In genomic region chr2:236105955-236106607, GRCh38 we compare ENCODE assay signal across 1 cellular context.
A peak's percentile ranks its signal among the peaks of the same experiment; 100 is the strongest.
TF ChIP-seq lines count a peak whose summit lies in the region.

No MANE protein-coding gene starts in this region.

TF ChIP-seq in HepG2, 621 proteins besides CTCF, POLR2A, EP300 and RAD21 (continued from another document and continues in another):
- TF ChIP-seq POLR2G (IDR thresholded peaks at IDR 0.05; ENCODE audit: low read depth, low read length) (no peak), ZNF577 (CRISPR knock-in tag; IDR thresholded peaks at IDR 0.05; ENCODE audit: borderline replicate concordance, low read depth) (no peak), GATA4 (IDR thresholded peaks at IDR 0.05; ENCODE audit: borderline replicate concordance, low read depth) (no peak), KDM2A (CRISPR knock-in tag; IDR thresholded peaks at IDR 0.05; ENCODE audit: borderline replicate concordance, low read depth) (peak; percentile 51; the same call in 1 of the 2 replicates), CSRNP2 (CRISPR knock-in tag; conservative IDR thresholded peaks at IDR 0.05; ENCODE audit: low read depth) (no peak), ZBTB14 (CRISPR knock-in tag; IDR thresholded peaks at IDR 0.05) (no peak), DNMT3B (CRISPR knock-in tag; conservative IDR thresholded peaks at IDR 0.05) (no peak), RBAK (CRISPR knock-in tag; IDR thresholded peaks at IDR 0.05) (0 out of 2 replicates have a peak, but pooled peaks have one; percentile 14), ZFP37 (CRISPR knock-in tag; IDR thresholded peaks at IDR 0.05; ENCODE audit: borderline replicate concordance) (0 out of 2 replicates have a peak, but pooled peaks have one; percentile 54), ZFP36 (IDR thresholded peaks at IDR 0.05; ENCODE audit: borderline replicate concordance, low read depth, low read length, partially characterized antibody) (no peak), ZBTB34 (CRISPR knock-in tag; IDR thresholded peaks at IDR 0.05) (0 out of 2 replicates have a peak, but pooled peaks have one; percentile 14), NR3C1 (CRISPR knock-in tag; IDR thresholded peaks at IDR 0.05) (no peak), RFXAP (CRISPR knock-in tag; IDR thresholded peaks at IDR 0.05; ENCODE audit: borderline replicate concordance) (peak; percentile 56; the same call in 1 of the 2 replicates), ATF7-NPFF (CRISPR knock-in tag; IDR thresholded peaks at IDR 0.05; ENCODE audit: low read depth) (no peak), SAP130 (CRISPR knock-in tag; IDR thresholded peaks at IDR 0.05; ENCODE audit: low read depth) (peak; percentile 50; the same call in 1 of the 2 replicates), RFXANK (CRISPR knock-in tag; IDR thresholded peaks at IDR 0.05) (no peak), ZNF766 (CRISPR knock-in tag; IDR thresholded peaks at IDR 0.05; ENCODE audit: borderline replicate concordance) (0 out of 2 replicates have a peak, but pooled peaks have one; percentile 55), MTA3 (CRISPR knock-in tag; IDR thresholded peaks at IDR 0.05) (no peak), SALL1 (CRISPR knock-in tag; IDR thresholded peaks at IDR 0.05) (peak; percentile 82), NR1H2 (CRISPR knock-in tag; IDR thresholded peaks at IDR 0.05; ENCODE audit: borderline replicate concordance, low read depth) (no peak), ATRX (CRISPR knock-in tag; IDR thresholded peaks at IDR 0.05; ENCODE audit: borderline replicate concordance) (no peak), ZFP82 (CRISPR knock-in tag; IDR thresholded peaks at IDR 0.05; ENCODE audit: borderline replicate concordance) (no peak), IKZF5 (CRISPR knock-in tag; IDR thresholded peaks at IDR 0.05) (peak; percentile 62; the same call in 1 of the 2 replicates), ZNF747 (CRISPR knock-in tag; IDR thresholded peaks at IDR 0.05; ENCODE audit: borderline replicate concordance) (no peak), FOXO4 (CRISPR knock-in tag; conservative IDR thresholded peaks at IDR 0.05) (no peak), SCMH1 (CRISPR knock-in tag; IDR thresholded peaks at IDR 0.05; ENCODE audit: borderline replicate concordance) (no peak)
- TF ChIP-seq, protein P1, sequence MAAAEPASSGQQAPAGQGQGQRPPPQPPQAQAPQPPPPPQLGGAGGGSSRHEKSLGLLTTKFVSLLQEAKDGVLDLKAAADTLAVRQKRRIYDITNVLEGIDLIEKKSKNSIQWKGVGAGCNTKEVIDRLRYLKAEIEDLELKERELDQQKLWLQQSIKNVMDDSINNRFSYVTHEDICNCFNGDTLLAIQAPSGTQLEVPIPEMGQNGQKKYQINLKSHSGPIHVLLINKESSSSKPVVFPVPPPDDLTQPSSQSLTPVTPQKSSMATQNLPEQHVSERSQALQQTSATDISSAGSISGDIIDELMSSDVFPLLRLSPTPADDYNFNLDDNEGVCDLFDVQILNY (CRISPR knock-in tag; conservative IDR thresholded peaks at IDR 0.05) = no peak
- TF ChIP-seq, protein P2, sequence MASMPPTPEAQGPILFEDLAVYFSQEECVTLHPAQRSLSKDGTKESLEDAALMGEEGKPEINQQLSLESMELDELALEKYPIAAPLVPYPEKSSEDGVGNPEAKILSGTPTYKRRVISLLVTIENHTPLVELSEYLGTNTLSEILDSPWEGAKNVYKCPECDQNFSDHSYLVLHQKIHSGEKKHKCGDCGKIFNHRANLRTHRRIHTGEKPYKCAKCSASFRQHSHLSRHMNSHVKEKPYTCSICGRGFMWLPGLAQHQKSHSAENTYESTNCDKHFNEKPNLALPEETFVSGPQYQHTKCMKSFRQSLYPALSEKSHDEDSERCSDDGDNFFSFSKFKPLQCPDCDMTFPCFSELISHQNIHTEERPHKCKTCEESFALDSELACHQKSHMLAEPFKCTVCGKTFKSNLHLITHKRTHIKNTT (CRISPR knock-in tag; IDR thresholded peaks at IDR 0.05) = no peak
- TF ChIP-seq, protein P3, sequence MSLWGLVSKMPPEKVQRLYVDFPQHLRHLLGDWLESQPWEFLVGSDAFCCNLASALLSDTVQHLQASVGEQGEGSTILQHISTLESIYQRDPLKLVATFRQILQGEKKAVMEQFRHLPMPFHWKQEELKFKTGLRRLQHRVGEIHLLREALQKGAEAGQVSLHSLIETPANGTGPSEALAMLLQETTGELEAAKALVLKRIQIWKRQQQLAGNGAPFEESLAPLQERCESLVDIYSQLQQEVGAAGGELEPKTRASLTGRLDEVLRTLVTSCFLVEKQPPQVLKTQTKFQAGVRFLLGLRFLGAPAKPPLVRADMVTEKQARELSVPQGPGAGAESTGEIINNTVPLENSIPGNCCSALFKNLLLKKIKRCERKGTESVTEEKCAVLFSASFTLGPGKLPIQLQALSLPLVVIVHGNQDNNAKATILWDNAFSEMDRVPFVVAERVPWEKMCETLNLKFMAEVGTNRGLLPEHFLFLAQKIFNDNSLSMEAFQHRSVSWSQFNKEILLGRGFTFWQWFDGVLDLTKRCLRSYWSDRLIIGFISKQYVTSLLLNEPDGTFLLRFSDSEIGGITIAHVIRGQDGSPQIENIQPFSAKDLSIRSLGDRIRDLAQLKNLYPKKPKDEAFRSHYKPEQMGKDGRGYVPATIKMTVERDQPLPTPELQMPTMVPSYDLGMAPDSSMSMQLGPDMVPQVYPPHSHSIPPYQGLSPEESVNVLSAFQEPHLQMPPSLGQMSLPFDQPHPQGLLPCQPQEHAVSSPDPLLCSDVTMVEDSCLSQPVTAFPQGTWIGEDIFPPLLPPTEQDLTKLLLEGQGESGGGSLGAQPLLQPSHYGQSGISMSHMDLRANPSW (CRISPR knock-in tag; IDR thresholded peaks at IDR 0.05; ENCODE audit: borderline replicate concordance) = no peak
- TF ChIP-seq, protein P4, sequence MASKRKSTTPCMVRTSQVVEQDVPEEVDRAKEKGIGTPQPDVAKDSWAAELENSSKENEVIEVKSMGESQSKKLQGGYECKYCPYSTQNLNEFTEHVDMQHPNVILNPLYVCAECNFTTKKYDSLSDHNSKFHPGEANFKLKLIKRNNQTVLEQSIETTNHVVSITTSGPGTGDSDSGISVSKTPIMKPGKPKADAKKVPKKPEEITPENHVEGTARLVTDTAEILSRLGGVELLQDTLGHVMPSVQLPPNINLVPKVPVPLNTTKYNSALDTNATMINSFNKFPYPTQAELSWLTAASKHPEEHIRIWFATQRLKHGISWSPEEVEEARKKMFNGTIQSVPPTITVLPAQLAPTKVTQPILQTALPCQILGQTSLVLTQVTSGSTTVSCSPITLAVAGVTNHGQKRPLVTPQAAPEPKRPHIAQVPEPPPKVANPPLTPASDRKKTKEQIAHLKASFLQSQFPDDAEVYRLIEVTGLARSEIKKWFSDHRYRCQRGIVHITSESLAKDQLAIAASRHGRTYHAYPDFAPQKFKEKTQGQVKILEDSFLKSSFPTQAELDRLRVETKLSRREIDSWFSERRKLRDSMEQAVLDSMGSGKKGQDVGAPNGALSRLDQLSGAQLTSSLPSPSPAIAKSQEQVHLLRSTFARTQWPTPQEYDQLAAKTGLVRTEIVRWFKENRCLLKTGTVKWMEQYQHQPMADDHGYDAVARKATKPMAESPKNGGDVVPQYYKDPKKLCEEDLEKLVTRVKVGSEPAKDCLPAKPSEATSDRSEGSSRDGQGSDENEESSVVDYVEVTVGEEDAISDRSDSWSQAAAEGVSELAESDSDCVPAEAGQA (IDR thresholded peaks at IDR 0.05; ENCODE audit: low read depth) = no peak
- TF ChIP-seq, protein P4 (CRISPR knock-in tag; IDR thresholded peaks at IDR 0.05; ENCODE audit: borderline replicate concordance) = no peak
- TF ChIP-seq, protein P5, sequence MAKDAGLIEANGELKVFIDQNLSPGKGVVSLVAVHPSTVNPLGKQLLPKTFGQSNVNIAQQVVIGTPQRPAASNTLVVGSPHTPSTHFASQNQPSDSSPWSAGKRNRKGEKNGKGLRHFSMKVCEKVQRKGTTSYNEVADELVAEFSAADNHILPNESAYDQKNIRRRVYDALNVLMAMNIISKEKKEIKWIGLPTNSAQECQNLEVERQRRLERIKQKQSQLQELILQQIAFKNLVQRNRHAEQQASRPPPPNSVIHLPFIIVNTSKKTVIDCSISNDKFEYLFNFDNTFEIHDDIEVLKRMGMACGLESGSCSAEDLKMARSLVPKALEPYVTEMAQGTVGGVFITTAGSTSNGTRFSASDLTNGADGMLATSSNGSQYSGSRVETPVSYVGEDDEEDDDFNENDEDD (CRISPR knock-in tag; IDR thresholded peaks at IDR 0.05; ENCODE audit: borderline replicate concordance) = no peak
